10 cellular contexts compared by ENCODE assay signal in genomic region chr22:27726726-27727449, GRCh38.
DNase-seq lines count a peak whose midpoint lies in the region; ATAC-seq and TF ChIP-seq lines count a peak whose summit lies in the region.
"Had no signal": no experiment of that assay in that cellular context is flagged by ENCODE, and none has a peak within 500 bp of the region (broad histone marks: within the 10 kb centered on the region; RNA-seq: fewer than 3 reads in every experiment).

No MANE protein-coding gene starts in this region.

- H3K27me3 ChIP-seq in ACC112 (ENCODE audit: insufficient read depth, low read length) = no peaks in the 10 kb centered on the region

- H3K27ac ChIP-seq in ACC112 (ENCODE audit: low read depth, low read length) = peak overlapping the region; percentile 82

- no peaks in the 10 kb centered on the region for H3K79me2 ChIP-seq in ACC112 (ENCODE audit: control insufficient read depth, insufficient read depth, low read length, unreplicated experiment)

- no peak overlapping the region; the same call in 1 of the 2 replicates for H3K4me3 ChIP-seq in ACC112 (ENCODE audit: low read depth, low read length)

- no peaks in the 10 kb centered on the region for H3K36me3 ChIP-seq in ACC112 (ENCODE audit: insufficient read depth, low read length)

- DNase-seq in KBM-7 (peak; percentile 38), dermis blood vessel endothelial cell (peak; percentile 73), mesothelial cell of epicardium (ENCODE audit: low spot score in 2 of 2, unreplicated experiment in 2 of 2) (no peak), DMS 273 treated with DMSO at 0.1 percent for 48 hours (lab: John Stamatoyannopoulos, UW) (no peak)
- DNase-seq in central memory CD4-positive, alpha-beta T cell = no peak
- no peak for DNase-seq in activated CD4-positive, alpha-beta memory T cell treated with anti-CD3 and anti-CD28 coated beads, Interleukin-2, amount 10 ng/mL, durations not matched to agents 7 days and 5 days
- DNase-seq: DND-41 had no signal

- peak overlapping the region; percentile 87 for H3K27ac Mint-ChIP-seq in mesothelial cell of epicardium
- H3K27ac Mint-ChIP-seq in activated T-helper 17 cell treated with anti-CD3 and anti-CD28 coated beads, Interleukin-2, amount 50 U/mL, for 72 hours = no peak overlapping the region
- no peak overlapping the region for H3K27ac Mint-ChIP-seq in activated CD4-positive, alpha-beta memory T cell treated with anti-CD3 and anti-CD28 coated beads, Interleukin-2, amount 10 ng/mL, durations not matched to agents 7 days and 5 days
- H3K27ac Mint-ChIP-seq: activated T-helper 2 cell treated with anti-CD3 and anti-CD28 coated beads, Interferon-gamma antibody, Interleukin-2, Interleukin-4, amounts not matched to agents 10 μg/mL and 5 μg/mL and 100 μg/mL, durations not matched to agents 14 hours and 24 hours and 36 hours had no signal

- no peaks in the 10 kb centered on the region for H3K36me3 Mint-ChIP-seq in mesothelial cell of epicardium
- H3K36me3 Mint-ChIP-seq in activated T-helper 17 cell treated with anti-CD3 and anti-CD28 coated beads, Interleukin-2, amount 50 U/mL, for 72 hours (ENCODE audit: low read depth) = no peaks in the 10 kb centered on the region
- no peaks in the 10 kb centered on the region for H3K36me3 Mint-ChIP-seq in activated CD4-positive, alpha-beta memory T cell treated with anti-CD3 and anti-CD28 coated beads, Interleukin-2, amount 10 ng/mL, durations not matched to agents 7 days and 5 days (ENCODE audit: low read depth)

- peaks cover 5% of the 10 kb centered on the region for H3K9me3 Mint-ChIP-seq in mesothelial cell of epicardium
- peaks cover 4% of the 10 kb centered on the region for H3K9me3 Mint-ChIP-seq in activated T-helper 17 cell treated with anti-CD3 and anti-CD28 coated beads, Interleukin-2, amount 50 U/mL, for 72 hours
- peaks cover 4% of the 10 kb centered on the region for H3K9me3 Mint-ChIP-seq in activated CD4-positive, alpha-beta memory T cell treated with anti-CD3 and anti-CD28 coated beads, Interleukin-2, amount 10 ng/mL, durations not matched to agents 7 days and 5 days

- POLR2A ChIA-PET in activated CD4-positive, alpha-beta memory T cell treated with anti-CD3 and anti-CD28 coated beads, Interleukin-2, amount 10 ng/mL, durations not matched to agents 7 days and 5 days (lab: Charles Lee) = no interaction called here

- no peak for ATAC-seq in activated T-helper 17 cell treated with anti-CD3 and anti-CD28 coated beads, Interleukin-2, amount 50 U/mL, for 72 hours (replicated peaks)

- in situ Hi-C loops in KBM-7 (cut with MboI; ENCODE audit: low pct_unique_long_range_greater_than_20kb, low sequenced_read_pairs) = no loop called here

- no peak overlapping the region for H2AFZ ChIP-seq in ACC112 (ENCODE audit: low read length, unreplicated experiment)

- H3K4me1 ChIP-seq in ACC112 (ENCODE audit: control insufficient read depth, insufficient read depth, low read length, unreplicated experiment) = peaks cover 26% of the 10 kb centered on the region

- CTCF ChIA-PET in activated CD4-positive, alpha-beta memory T cell treated with anti-CD3 and anti-CD28 coated beads, Interleukin-2, amount 10 ng/mL, durations not matched to agents 7 days and 5 days (lab: Charles Lee) = no interaction called here

- peaks cover 19% of the 10 kb centered on the region for H3K4me1 Mint-ChIP-seq in mesothelial cell of epicardium
- H3K4me1 Mint-ChIP-seq in activated T-helper 17 cell treated with anti-CD3 and anti-CD28 coated beads, Interleukin-2, amount 50 U/mL, for 72 hours = no peaks in the 10 kb centered on the region
- no peaks in the 10 kb centered on the region for H3K4me1 Mint-ChIP-seq in activated CD4-positive, alpha-beta memory T cell treated with anti-CD3 and anti-CD28 coated beads, Interleukin-2, amount 10 ng/mL, durations not matched to agents 7 days and 5 days

- TF ChIP-seq CTCF in mesothelial cell of epicardium (IDR thresholded peaks at IDR 0.05; ENCODE audit: unreplicated experiment) = no peak

- no peak overlapping the region for H3K4me3 Mint-ChIP-seq in mesothelial cell of epicardium
- H3K4me3 Mint-ChIP-seq in activated T-helper 17 cell treated with anti-CD3 and anti-CD28 coated beads, Interleukin-2, amount 50 U/mL, for 72 hours = no peak overlapping the region
- no peak overlapping the region for H3K4me3 Mint-ChIP-seq in activated CD4-positive, alpha-beta memory T cell treated with anti-CD3 and anti-CD28 coated beads, Interleukin-2, amount 10 ng/mL, durations not matched to agents 7 days and 5 days

- peaks cover 4% of the 10 kb centered on the region for H3K27me3 Mint-ChIP-seq in mesothelial cell of epicardium (ENCODE audit: low read depth)
- peaks cover 17% of the 10 kb centered on the region for H3K27me3 Mint-ChIP-seq in activated T-helper 17 cell treated with anti-CD3 and anti-CD28 coated beads, Interleukin-2, amount 50 U/mL, for 72 hours
- peaks cover 2% of the 10 kb centered on the region for H3K27me3 Mint-ChIP-seq in activated CD4-positive, alpha-beta memory T cell treated with anti-CD3 and anti-CD28 coated beads, Interleukin-2, amount 10 ng/mL, durations not matched to agents 7 days and 5 days

Comparison
In these comparisons a context has a peak if more than half of its experiments do, and no peak if none do; other contexts are left out.
1. DNase-seq: peak in KBM-7 (single experiment) and dermis blood vessel endothelial cell (single experiment); none in mesothelial cell of epicardium (0 of 2), central memory CD4-positive, alpha-beta T cell (single experiment), DMS 273 treated with DMSO at 0.1 percent for 48 hours (single experiment) and activated CD4-positive, alpha-beta memory T cell treated with anti-CD3 and anti-CD28 coated beads, Interleukin-2, amount 10 ng/mL, durations not matched to agents 7 days and 5 days (single experiment).